In genomic region chr11:116357769-116358544, GRCh38 we compare ENCODE assay signal across 10 cellular contexts.
DNase-seq lines count a peak whose midpoint lies in the region; ATAC-seq and TF ChIP-seq lines count a peak whose summit lies in the region.
"Had no signal": no experiment of that assay in that cellular context is flagged by ENCODE, and none has a peak within 500 bp of the region (broad histone marks: within the 10 kb centered on the region; RNA-seq: fewer than 3 reads in every experiment).

No MANE protein-coding gene starts in this region.

- H3K9me3 ChIP-seq in heart left ventricle: no peaks in the 10 kb centered on the region
- no peaks in the 10 kb centered on the region for H3K9me3 ChIP-seq in iPS DF 6.9 (ENCODE audit: control insufficient read depth, insufficient read depth, low read length)
- H3K9me3 ChIP-seq in upper lobe of right lung: no peaks in the 10 kb centered on the region

- ATAC-seq in heart left ventricle (peak in 1 of 4 donors; percentile 27), upper lobe of right lung (peak; percentile 79), HG03175 (IDR thresholded peaks at IDR 0.05; ENCODE audit: unreplicated experiment) (no peak), GM21717 (IDR thresholded peaks at IDR 0.05; ENCODE audit: unreplicated experiment) (no peak)

- intact Hi-C loops in heart left ventricle (cut with DNase I) (no loop called here), cardiac septum (cut with DNase I) (no loop called here), upper lobe of right lung (cut with DNase I) (no loop called here)

- no peak for TF ChIP-seq POLR2A in heart left ventricle (IDR thresholded peaks at IDR 0.05)

- H3K27ac ChIP-seq in heart left ventricle (no peak overlapping the region), iPS DF 6.9 (ENCODE audit: low read length) (no peak overlapping the region), upper lobe of right lung (no peak overlapping the region)

- H3K36me3 ChIP-seq in heart left ventricle (no peaks in the 10 kb centered on the region), iPS DF 6.9 (ENCODE audit: control insufficient read depth, insufficient read depth, low read length) (no peaks in the 10 kb centered on the region), upper lobe of right lung (no peaks in the 10 kb centered on the region)

- TF ChIP-seq CTCF in heart left ventricle (IDR thresholded peaks at IDR 0.05) (peak in 8 of 12 donors; percentile 16 to 43 (median 26)), upper lobe of right lung (IDR thresholded peaks at IDR 0.05) (peak; percentile 45)

- in situ Hi-C loops in SK-MEL-5 (cut with HindIII; ENCODE audit: low pct_unique_long_range_greater_than_20kb, low sequenced_read_pairs): no loop called here

- H3K4me3 ChIP-seq in heart left ventricle (no peak overlapping the region), iPS DF 6.9 (ENCODE audit: low read length) (no peak overlapping the region), upper lobe of right lung (no peak overlapping the region)

- H3K27me3 ChIP-seq in heart left ventricle: peaks cover 0 to 48% (median 9%) of the 10 kb centered on the region in 9 donors
- no peaks in the 10 kb centered on the region for H3K27me3 ChIP-seq in iPS DF 6.9 (ENCODE audit: control insufficient read depth, insufficient read depth, low read length)
- peaks cover 19% of the 10 kb centered on the region for H3K27me3 ChIP-seq in upper lobe of right lung

- H3K4me1 ChIP-seq in heart left ventricle (no peaks in the 10 kb centered on the region), iPS DF 6.9 (ENCODE audit: control insufficient read depth, insufficient read depth, low read length) (peaks cover 7% of the 10 kb centered on the region; the same call in 1 of the 2 replicates), upper lobe of right lung (no peaks in the 10 kb centered on the region)

- DNase-seq in heart left ventricle (no peak), cardiac septum (ENCODE audit: low spot score) (no peak), SK-MEL-5 (ENCODE audit: low read depth, low spot score) (peak; percentile 44), iPS DF 6.9 (ENCODE audit: low read depth, low spot score) (peak; percentile 84), upper lobe of right lung (peak; percentile 76), A172 (ENCODE audit: low spot score) (no peak)
- DNase-seq: activated CD4-positive, alpha-beta T cell treated with anti-CD3 and anti-CD28 coated beads, Interleukin-2, amount 50 U/mL, for 48 hours; CD4-positive, CD25-positive, alpha-beta regulatory T cell had no signal

- 44 to 53% (median 46%) methylated on average over 9 to 38 of the region's 38 CpGs for WGBS in heart left ventricle, 4 donors
- no CpG with 5 or more reads among the region's 38 CpGs for WGBS in iPS DF 6.9 (ENCODE audit: insufficient coverage, insufficient read length)

Comparison
In these comparisons a context has a peak if more than half of its experiments do, and no peak if none do; other contexts are left out.
1. DNase-seq: peak in SK-MEL-5 (single experiment), iPS DF 6.9 (single experiment) and upper lobe of right lung (single experiment); none in heart left ventricle (0 of 5), cardiac septum (single experiment) and A172 (single experiment).